8 cellular contexts compared by ENCODE assay signal in the genomic region with DNA sequence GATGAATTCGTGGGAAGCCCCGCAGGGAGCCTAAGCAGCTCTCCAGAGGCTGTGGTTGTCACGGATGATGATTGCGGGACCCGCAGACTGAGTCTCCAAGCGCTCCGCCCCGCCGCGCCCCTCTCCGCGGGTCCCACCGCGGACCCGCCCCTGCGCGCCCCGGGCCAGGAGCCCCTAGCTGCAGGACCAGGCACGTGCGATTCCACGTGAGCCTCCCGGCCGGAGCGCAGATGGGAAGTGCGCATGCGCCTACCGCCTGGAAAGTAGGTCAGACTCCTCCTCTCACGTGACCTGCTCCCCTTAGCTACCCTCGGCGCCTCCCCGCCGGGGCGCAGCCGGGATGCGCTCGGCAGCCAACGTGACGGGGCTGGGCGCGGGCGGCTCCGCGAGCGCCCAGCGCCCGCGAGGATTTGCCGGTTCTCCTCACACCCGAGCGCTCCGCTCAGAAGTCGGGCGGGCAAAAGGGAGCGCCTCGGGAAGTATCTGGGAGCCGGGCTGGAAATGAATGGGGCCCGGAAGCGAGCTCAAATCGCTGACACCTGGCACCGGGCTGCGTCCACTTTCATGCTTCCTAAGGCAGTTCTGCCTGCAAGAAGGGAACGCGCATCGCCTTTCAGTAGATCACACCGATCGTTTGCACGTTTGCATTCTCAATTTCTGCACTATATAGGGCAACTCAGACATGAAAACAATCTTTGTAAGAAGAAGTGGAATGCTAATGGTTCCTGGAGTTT. TPM values are rescaled to one million over a fixed set of nuclear protein-coding genes. Genes with fewer than 3 reads are reported as not detected.
DNase-seq lines count a peak whose midpoint lies in the region; ATAC-seq and TF ChIP-seq lines count a peak whose summit lies in the region.

No MANE protein-coding gene starts in this region.

- DNase-seq in Daoy (ENCODE audit: low read depth) (peak; percentile 92), GM23248 (peak; percentile 97), RWPE2 (ENCODE audit: low spot score) (peak; percentile 90), activated gamma-delta T cell treated with Interleukin-2 at 50 U/mL for 16 hours (peak; percentile 74), foreskin fibroblast (peak; percentile 90 to 98)
- DNase-seq in stimulated activated naive CD8-positive, alpha-beta T cell treated with anti-CD3 and anti-CD28 coated beads, Interleukin-15, amount 100 ng/mL, for 72 hours: peak; percentile 78 to 85

- H3K9me3 ChIP-seq in GM23248 (ENCODE audit: low read depth): no peaks in the 10 kb centered on the region
- no peaks in the 10 kb centered on the region for H3K9me3 ChIP-seq in KOPT-K1 (ENCODE audit: insufficient read depth, low read length, poor library complexity, severe bottlenecking)
- H3K9me3 ChIP-seq in RWPE2 (ENCODE audit: severe bottlenecking): no peaks in the 10 kb centered on the region
- H3K9me3 ChIP-seq in neural cell (ENCODE audit: low read length): no peaks in the 10 kb centered on the region

- H3F3A ChIP-seq in GM23248 (ENCODE audit: insufficient read depth) (peaks cover 8% of the 10 kb centered on the region; the same call in 1 of the 2 replicates), neural cell (ENCODE audit: insufficient read depth, low read length, poor library complexity, severe bottlenecking) (peaks cover 9% of the 10 kb centered on the region)

- no peak for TF ChIP-seq RAD21 in neural cell (conservative IDR thresholded peaks at IDR 0.05)

- no peak for TF ChIP-seq CTCF in RWPE2 (IDR thresholded peaks at IDR 0.05; ENCODE audit: poor library complexity, severe bottlenecking)
- TF ChIP-seq CTCF in foreskin fibroblast (IDR thresholded peaks at IDR 0.05; ENCODE audit: low read depth, low read length): no peak
- no peak for TF ChIP-seq CTCF in neural cell (IDR thresholded peaks at IDR 0.05; ENCODE audit: poor library complexity, severe bottlenecking)

- H3K36me3 ChIP-seq in GM23248 (ENCODE audit: low read depth): no peaks in the 10 kb centered on the region
- no peaks in the 10 kb centered on the region for H3K36me3 ChIP-seq in KOPT-K1 (ENCODE audit: insufficient read depth, low read length)
- no peaks in the 10 kb centered on the region for H3K36me3 ChIP-seq in RWPE2 (ENCODE audit: low read depth)
- H3K36me3 ChIP-seq in neural cell (ENCODE audit: insufficient read depth, low read length): no peaks in the 10 kb centered on the region

- H3K4me1 ChIP-seq in GM23248 (ENCODE audit: insufficient read depth) (peaks cover 15% of the 10 kb centered on the region; the same call in 1 of the 2 replicates), RWPE2 (ENCODE audit: insufficient read depth, poor library complexity, severe bottlenecking) (peaks cover 21% of the 10 kb centered on the region)

- in situ Hi-C loops in GM23248 (cut with MboI): no loop called here

- H3K27ac ChIP-seq in GM23248 (no peak overlapping the region), KOPT-K1 (ENCODE audit: low read depth, low read length, poor library complexity, severe bottlenecking) (peak overlapping the region; percentile 57), RWPE2 (ENCODE audit: poor library complexity, severe bottlenecking) (no peak overlapping the region), neural cell (ENCODE audit: low read length) (peak overlapping the region; percentile 40)

- H3K9ac ChIP-seq in GM23248 (peak overlapping the region; percentile 64), neural cell (ENCODE audit: low read length) (peak overlapping the region; percentile 52)

- peaks cover 13% of the 10 kb centered on the region for H3K27me3 Mint-ChIP-seq in stimulated activated naive CD8-positive, alpha-beta T cell treated with anti-CD3 and anti-CD28 coated beads, Interleukin-15, amount 100 ng/mL, for 72 hours

- no peaks in the 10 kb centered on the region for H3K9me3 Mint-ChIP-seq in stimulated activated naive CD8-positive, alpha-beta T cell treated with anti-CD3 and anti-CD28 coated beads, Interleukin-15, amount 100 ng/mL, for 72 hours

- H3K79me2 ChIP-seq in GM23248 (ENCODE audit: insufficient read depth) (no peaks in the 10 kb centered on the region), neural cell (replicated peaks; ENCODE audit: insufficient read depth, low read length) (no peaks in the 10 kb centered on the region)

- H3K4me3 ChIP-seq in GM23248 (peak overlapping the region; percentile 78), RWPE2 (ENCODE audit: severe bottlenecking) (peak overlapping the region; percentile 31), foreskin fibroblast (ENCODE audit: low read depth in 1 of 2, low read length in 2 of 2) (peak overlapping the region; percentile 48 to 66), neural cell (ENCODE audit: low read length) (peak overlapping the region; percentile 70)

- H3K9me2 ChIP-seq in GM23248 (ENCODE audit: insufficient read depth) (no peaks in the 10 kb centered on the region), neural cell (ENCODE audit: insufficient read depth, low read length) (no peaks in the 10 kb centered on the region)

- peak overlapping the region; percentile 88 for H3K4me2 ChIP-seq in GM23248 (ENCODE audit: unreplicated experiment)
- peak overlapping the region; percentile 70 for H3K4me2 ChIP-seq in neural cell (ENCODE audit: low read length)

- ATAC-seq in RWPE2 (ENCODE audit: low read depth): peak; percentile 96
- peak; percentile 97 for ATAC-seq in stimulated activated naive CD8-positive, alpha-beta T cell treated with anti-CD3 and anti-CD28 coated beads, Interleukin-15, amount 100 ng/mL, for 72 hours

- H4K20me1 ChIP-seq in GM23248 (ENCODE audit: insufficient read depth): no peaks in the 10 kb centered on the region
- no peaks in the 10 kb centered on the region for H4K20me1 ChIP-seq in neural cell (ENCODE audit: insufficient read depth)

- H3K27me3 ChIP-seq in GM23248 (replicated peaks; ENCODE audit: insufficient read depth) (peaks cover 17% of the 10 kb centered on the region; the same call in 1 of the 2 replicates), RWPE2 (ENCODE audit: insufficient read depth, poor library complexity, severe bottlenecking) (no peaks in the 10 kb centered on the region), neural cell (ENCODE audit: insufficient read depth, low read depth, low read length) (no peaks in the 10 kb centered on the region)

- TF ChIP-seq EP300 in neural cell (conservative IDR thresholded peaks at IDR 0.05; ENCODE audit: poor library complexity, severe bottlenecking): peak; percentile 61

- peaks cover 15% of the 10 kb centered on the region for H3K4me1 Mint-ChIP-seq in stimulated activated naive CD8-positive, alpha-beta T cell treated with anti-CD3 and anti-CD28 coated beads, Interleukin-15, amount 100 ng/mL, for 72 hours

- 2 to 3% methylated on average over 63 to 67 of the region's 67 CpGs for WGBS in GM23248 (ENCODE audit: low coverage in 1 of 2, low lambda C conversion rate in 2 of 2, missing lambda C conversion rate in 2 of 2), 2 experiments

- H3K4me3 Mint-ChIP-seq in stimulated activated naive CD8-positive, alpha-beta T cell treated with anti-CD3 and anti-CD28 coated beads, Interleukin-15, amount 100 ng/mL, for 72 hours: peak overlapping the region; percentile 76 to 85

- no peak overlapping the region for H3K27ac Mint-ChIP-seq in stimulated activated naive CD8-positive, alpha-beta T cell treated with anti-CD3 and anti-CD28 coated beads, Interleukin-15, amount 100 ng/mL, for 72 hours

- H2AFZ ChIP-seq in GM23248 (peak overlapping the region; percentile 94), neural cell (ENCODE audit: low read depth, low read length) (peak overlapping the region; percentile 27)

TF ChIP-seq in neural cell, 6 proteins besides CTCF, POLR2A, EP300 and RAD21:
- no peak for TF ChIP-seq EZH2 (IDR thresholded peaks at IDR 0.05; ENCODE audit: borderline replicate concordance, insufficient read depth, low read length, poor library complexity, severe bottlenecking)
- no peak for TF ChIP-seq SMC3 (conservative IDR thresholded peaks at IDR 0.05; ENCODE audit: poor library complexity)
- peak; percentile 96 for TF ChIP-seq MXI1 (conservative IDR thresholded peaks at IDR 0.05; ENCODE audit: poor library complexity, severe bottlenecking)
- peak; percentile 56 for TF ChIP-seq POLR2AphosphoS5 (IDR thresholded peaks at IDR 0.05)
- TF ChIP-seq TAF1 (IDR thresholded peaks at IDR 0.05; ENCODE audit: low read depth): no peak
- TF ChIP-seq, protein P1, sequence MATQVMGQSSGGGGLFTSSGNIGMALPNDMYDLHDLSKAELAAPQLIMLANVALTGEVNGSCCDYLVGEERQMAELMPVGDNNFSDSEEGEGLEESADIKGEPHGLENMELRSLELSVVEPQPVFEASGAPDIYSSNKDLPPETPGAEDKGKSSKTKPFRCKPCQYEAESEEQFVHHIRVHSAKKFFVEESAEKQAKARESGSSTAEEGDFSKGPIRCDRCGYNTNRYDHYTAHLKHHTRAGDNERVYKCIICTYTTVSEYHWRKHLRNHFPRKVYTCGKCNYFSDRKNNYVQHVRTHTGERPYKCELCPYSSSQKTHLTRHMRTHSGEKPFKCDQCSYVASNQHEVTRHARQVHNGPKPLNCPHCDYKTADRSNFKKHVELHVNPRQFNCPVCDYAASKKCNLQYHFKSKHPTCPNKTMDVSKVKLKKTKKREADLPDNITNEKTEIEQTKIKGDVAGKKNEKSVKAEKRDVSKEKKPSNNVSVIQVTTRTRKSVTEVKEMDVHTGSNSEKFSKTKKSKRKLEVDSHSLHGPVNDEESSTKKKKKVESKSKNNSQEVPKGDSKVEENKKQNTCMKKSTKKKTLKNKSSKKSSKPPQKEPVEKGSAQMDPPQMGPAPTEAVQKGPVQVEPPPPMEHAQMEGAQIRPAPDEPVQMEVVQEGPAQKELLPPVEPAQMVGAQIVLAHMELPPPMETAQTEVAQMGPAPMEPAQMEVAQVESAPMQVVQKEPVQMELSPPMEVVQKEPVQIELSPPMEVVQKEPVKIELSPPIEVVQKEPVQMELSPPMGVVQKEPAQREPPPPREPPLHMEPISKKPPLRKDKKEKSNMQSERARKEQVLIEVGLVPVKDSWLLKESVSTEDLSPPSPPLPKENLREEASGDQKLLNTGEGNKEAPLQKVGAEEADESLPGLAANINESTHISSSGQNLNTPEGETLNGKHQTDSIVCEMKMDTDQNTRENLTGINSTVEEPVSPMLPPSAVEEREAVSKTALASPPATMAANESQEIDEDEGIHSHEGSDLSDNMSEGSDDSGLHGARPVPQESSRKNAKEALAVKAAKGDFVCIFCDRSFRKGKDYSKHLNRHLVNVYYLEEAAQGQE (IDR thresholded peaks at IDR 0.05; ENCODE audit: borderline replicate concordance): no peak

RNA-seq across cellular contexts. Expression of a gene that starts 26.4 kb away (rescaled TPM):
- 0.57 and 0.80 TPM in 2 replicates for total RNA-seq in Daoy (2014; rRNA removed; shearing (Covaris generic))
- not detected in 2 replicates for total RNA-seq in GM23248 (2014; rRNA removed; shearing (Covaris generic))
- 0.09 TPM in 1 of 2 replicates, not detected in the other for polyA plus RNA-seq in GM23248 (2016; fragmentation: Nextera tagmentation; extraction: Ambion mirVana)
- polyA plus RNA-seq in neural cell: 0.70 and 0.71 TPM in 2 replicates
- polyA minus RNA-seq in neural cell: 1.5 and 1.6 TPM in 2 replicates

Comparison
In these comparisons a context has a peak if more than half of its experiments do, and no peak if none do; other contexts are left out.
1. H3K27ac ChIP-seq: peak in KOPT-K1 (single experiment) and neural cell (single experiment); none in GM23248 (single experiment) and RWPE2 (single experiment).
2. Peak in every context shown above with its lines, with median percentiles within 50 percentile points of each other: DNase-seq and H3K4me3 ChIP-seq.